8 cellular contexts compared by ENCODE assay signal in genomic region chr3:129001817-129002572, GRCh38. TPM values are rescaled to one million over a fixed set of nuclear protein-coding genes. Genes with fewer than 3 reads are reported as not detected.
DNase-seq lines count a peak whose midpoint lies in the region; ATAC-seq and TF ChIP-seq lines count a peak whose summit lies in the region.

No MANE protein-coding gene starts in this region.

- H3K27ac ChIP-seq in C4-2B (peak overlapping the region; percentile 85), muscle layer of colon (ENCODE audit: low read depth, low read length) (peak overlapping the region; percentile 17), uterus (peak overlapping the region; percentile 58 to 72)

- H3K27me3 Mint-ChIP-seq in chondrocyte (ENCODE audit: low read depth): peaks cover 48% of the 10 kb centered on the region

- peak overlapping the region; percentile 57 for H3K4me3 Mint-ChIP-seq in chondrocyte (ENCODE audit: unreplicated experiment)

- H3K27me3 ChIP-seq in muscle layer of colon (ENCODE audit: control insufficient read depth in 1 of 2, insufficient read depth in 2 of 2, low read length in 2 of 2) (peaks cover 23 to 46% of the 10 kb centered on the region in 2 donors), uterus (no peaks in the 10 kb centered on the region)

- peaks cover 6% of the 10 kb centered on the region for H3K4me1 ChIP-seq in muscle layer of colon (ENCODE audit: insufficient read depth, low read length)
- no peaks in the 10 kb centered on the region for H3K4me1 ChIP-seq in uterus

- DNase-seq in NCI-H510A (lab: John Stamatoyannopoulos, UW) (peak; percentile 45), chondrocyte (ENCODE audit: low spot score) (no peak), uterus (no peak), NCI-H345 (lab: John Stamatoyannopoulos, UW) (no peak)

- H3K36me3 ChIP-seq in muscle layer of colon (ENCODE audit: insufficient read depth, low read length): no peaks in the 10 kb centered on the region
- H3K36me3 ChIP-seq in uterus: no peaks in the 10 kb centered on the region

- peaks cover 5% of the 10 kb centered on the region for H3K9me3 Mint-ChIP-seq in chondrocyte (ENCODE audit: low read depth)

- TF ChIP-seq CTCF in C4-2B (conservative IDR thresholded peaks at IDR 0.05) (no peak), chondrocyte (IDR thresholded peaks at IDR 0.05) (no peak), uterus (IDR thresholded peaks at IDR 0.05) (no peak)

- H3K27ac Mint-ChIP-seq in chondrocyte (ENCODE audit: unreplicated experiment): no peak overlapping the region

- intact Hi-C loops in uterus (cut with DNase I; ENCODE audit: low total_unique reads): no loop called here

- H3K4me3 ChIP-seq in muscle layer of colon (ENCODE audit: low read depth in 1 of 2, low read length in 2 of 2) (peak overlapping the region; percentile 31 to 49), uterus (peak overlapping the region; percentile 36 to 40)

- no peaks in the 10 kb centered on the region for H3K9me3 ChIP-seq in muscle layer of colon (ENCODE audit: low read length)
- H3K9me3 ChIP-seq in uterus: no peaks in the 10 kb centered on the region

- TF ChIP-seq POLR2A in uterus (IDR thresholded peaks at IDR 0.05): no peak

- no peak overlapping the region for H3K9ac ChIP-seq in muscle layer of colon (ENCODE audit: low read length)

- no peak for ATAC-seq in GM21786 (IDR thresholded peaks at IDR 0.05; ENCODE audit: unreplicated experiment)
- no peak for ATAC-seq in GM21381 (IDR thresholded peaks at IDR 0.05; ENCODE audit: unreplicated experiment)

- peaks cover 20% of the 10 kb centered on the region for H3K4me1 Mint-ChIP-seq in chondrocyte (ENCODE audit: low read depth)

- no peaks in the 10 kb centered on the region for H3K36me3 Mint-ChIP-seq in chondrocyte (ENCODE audit: low read depth)

RNA-seq across cellular contexts. Expression of gene EFCC1, which starts 0.9 kb away (rescaled TPM):
- 0.13 TPM in 1 of 3 replicates, not detected in the others for total RNA-seq in chondrocyte
- total RNA-seq in uterus: 1 to 10 TPM; 1.2 to 9.2 (median 4.5) TPM

RNA-seq across cellular contexts. Expression of gene CFAP92, which starts 8.1 kb away (rescaled TPM):
- total RNA-seq in chondrocyte: not detected in 3 replicates
- 1 to 10 TPM in 2 of 4 donors, under 1 TPM in 1, not detected in 1; 0.95 to 3.5 (median 2.1) TPM for total RNA-seq in uterus

RNA-seq across cellular contexts. Expression of gene GP9, which starts 58.6 kb away (rescaled TPM):
- total RNA-seq in chondrocyte (not detected in 3 replicates), uterus (under 1 TPM in 1 of 4 donors, not detected in 3; 0.35 TPM)

Comparison
In these comparisons a context has a peak if more than half of its experiments do, and no peak if none do; other contexts are left out.
1. H3K27ac ChIP-seq: peak in every context shown above with its lines; median percentile 85 in C4-2B; 65 in uterus; 17 in muscle layer of colon.